In the genomic region with DNA sequence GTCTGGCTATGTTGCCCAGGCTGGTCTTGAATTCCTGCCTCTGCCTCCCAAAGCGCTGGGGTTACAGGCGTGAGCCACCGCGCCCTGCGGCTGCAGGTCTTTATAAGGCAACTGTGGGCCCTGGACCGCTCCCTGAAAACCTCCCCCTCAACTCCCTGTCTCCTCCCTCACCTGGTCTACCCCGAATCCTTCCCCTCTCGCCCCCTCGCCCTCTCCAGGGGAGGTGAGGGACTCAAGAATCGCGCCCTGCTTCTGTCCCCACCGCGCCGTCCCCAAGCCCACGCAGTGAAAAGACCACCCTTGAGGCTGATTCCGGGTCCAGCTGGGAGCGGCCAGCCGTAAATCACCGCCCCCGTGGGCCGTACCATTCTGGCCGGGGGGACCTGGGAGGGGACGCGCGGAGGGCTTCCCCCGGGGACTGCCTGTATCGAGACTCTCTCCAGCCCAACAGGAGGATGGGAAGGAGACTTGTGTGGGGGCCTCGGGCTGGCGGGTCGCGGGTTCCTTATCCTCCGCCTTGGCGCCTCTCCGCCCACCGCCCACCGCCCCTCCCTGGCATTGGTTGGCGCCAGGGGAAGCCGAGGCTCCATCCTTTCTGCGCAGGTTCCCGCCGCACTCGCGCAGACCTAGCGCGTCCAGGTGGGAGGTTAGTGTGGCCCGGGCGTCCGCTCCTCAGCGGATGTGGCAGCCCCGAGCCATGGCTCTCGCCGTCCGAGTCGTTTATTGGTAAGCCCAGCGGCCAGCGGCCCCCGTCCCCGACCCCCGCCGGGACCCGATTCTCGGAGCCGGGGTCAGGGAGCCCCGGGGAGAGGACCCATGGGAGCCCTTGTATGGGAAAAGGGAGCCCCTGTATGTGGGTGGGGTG, we compare ENCODE assay signal across 8 cellular contexts. TPM values are rescaled to one million over a fixed set of nuclear protein-coding genes. Genes with fewer than 3 reads are reported as not detected.
DNase-seq lines count a peak whose midpoint lies in the region; ATAC-seq and TF ChIP-seq lines count a peak whose summit lies in the region.

A gene (plus strand): TSS at position 615 of the 865 bp plus-strand sequence. CDS start 83 bp downstream, at position 698.

- H3K4me3 ChIP-seq in HUES6 (ENCODE audit: low read depth, low read length) (peak within 1 kb of the TSS; percentile 86), mucosa of stomach (ENCODE audit: low read length) (peak within 1 kb of the TSS; percentile 93)

- peak within 1 kb of the TSS; percentile 85 to 96 for H3K4me3 Mint-ChIP-seq in CD14-positive monocyte

- TF ChIP-seq POLR2A in erythroblast (IDR thresholded peaks at IDR 0.05; ENCODE audit: low read length) = peak; percentile 29

- intact Hi-C loops in CD14-positive monocyte (cut with micrococcal nuclease) = no loop called here

- peaks cover 20% of the 10 kb centered on the region for H3K4me1 ChIP-seq in HUES6 (ENCODE audit: control insufficient read depth, insufficient read depth, low read length)
- peaks cover 44% of the 10 kb centered on the region for H3K4me1 ChIP-seq in mucosa of stomach (ENCODE audit: control insufficient read depth, insufficient read depth, low read length)

- H3K4me1 Mint-ChIP-seq in CD14-positive monocyte = peaks cover 23% of the 10 kb centered on the region

- ATAC-seq in GM19467 (IDR thresholded peaks at IDR 0.05; ENCODE audit: unreplicated experiment) = peak; percentile 66

- H3K36me3 ChIP-seq in HUES6 (ENCODE audit: control insufficient read depth, insufficient read depth, low read length) = peaks cover 30% of the 10 kb centered on the region
- peaks cover 14% of the 10 kb centered on the region for H3K36me3 ChIP-seq in mucosa of stomach (ENCODE audit: control insufficient read depth, insufficient read depth, low read length)

- H3K27me3 Mint-ChIP-seq in CD14-positive monocyte (ENCODE audit: low read depth in 3 of 3) = peaks cover 0 to 7% (median 2%) of the 10 kb centered on the region in 3 donors

- peak within 1 kb of the TSS; percentile 100 for H3K27ac ChIP-seq in HUES6 (ENCODE audit: low read depth, low read length)

- H3K9me3 ChIP-seq in HUES6 (ENCODE audit: control insufficient read depth, insufficient read depth, low read depth, low read length) = no peaks in the 10 kb centered on the region
- no peaks in the 10 kb centered on the region for H3K9me3 ChIP-seq in mucosa of stomach (ENCODE audit: control insufficient read depth, low read length)

- H3K36me3 Mint-ChIP-seq in CD14-positive monocyte = peaks cover 22 to 25% of the 10 kb centered on the region in 2 donors

- H3K9me3 Mint-ChIP-seq in CD14-positive monocyte = peaks cover 0 to 1% (median 0%) of the 10 kb centered on the region in 7 donors

- H3K27ac Mint-ChIP-seq in CD14-positive monocyte = peak within 1 kb of the TSS in 6 of 7 donors; percentile 78 to 90 (median 82)

- peak within 1 kb of the TSS; percentile 99 for H3K9ac ChIP-seq in HUES6 (ENCODE audit: low read length)
- peak within 1 kb of the TSS; percentile 98 for H3K9ac ChIP-seq in mucosa of stomach (ENCODE audit: low read length)

- H3K27me3 ChIP-seq in HUES6 (ENCODE audit: control insufficient read depth, insufficient read depth, low read length) (no peaks in the 10 kb centered on the region), mucosa of stomach (ENCODE audit: control insufficient read depth, insufficient read depth, low read length) (no peaks in the 10 kb centered on the region)

- DNase-seq in CD14-positive monocyte (ENCODE audit: low spot score) (no peak), OCI-M1 (lab: John Stamatoyannopoulos, UW) (peak; percentile 65), erythroblast (lab: John Stamatoyannopoulos, UW) (peak; percentile 73 to 80)
- peak; percentile 86 for DNase-seq in activated T-cell treated with anti-CD3 and anti-CD28 coated beads, Interleukin-2, amount 50 U/mL, for 1 hour
- peak; percentile 88 for DNase-seq in stimulated activated CD8-positive, alpha-beta memory T cell treated with anti-CD3 and anti-CD28 coated beads, Interleukin-4, amount 100 ng/mL, for 48 hours

- no peak for TF ChIP-seq CTCF in CD14-positive monocyte (IDR thresholded peaks at IDR 0.05)

RNA-seq across cellular contexts. Expression of the gene that starts here (rescaled TPM):
- 100 to 1,000 TPM; 171 to 204 TPM for polyA plus RNA-seq in CD14-positive monocyte
